1 cellular context compared by ENCODE assay signal in genomic region chr14:93232159-93232558, GRCh38.
TF ChIP-seq lines count a peak whose summit lies in the region.

No MANE protein-coding gene starts in this region.

TF ChIP-seq in H1, 55 proteins besides CTCF, POLR2A, EP300 and RAD21:
- no peak for TF ChIP-seq JUN (IDR thresholded peaks at IDR 0.05; ENCODE audit: low read depth, low read length)
- no peak for TF ChIP-seq SP4 (IDR thresholded peaks at IDR 0.05; ENCODE audit: low read length)
- no peak for TF ChIP-seq KDM1A (IDR thresholded peaks at IDR 0.05; ENCODE audit: borderline replicate concordance, low read length)
- TF ChIP-seq, protein P1, sequence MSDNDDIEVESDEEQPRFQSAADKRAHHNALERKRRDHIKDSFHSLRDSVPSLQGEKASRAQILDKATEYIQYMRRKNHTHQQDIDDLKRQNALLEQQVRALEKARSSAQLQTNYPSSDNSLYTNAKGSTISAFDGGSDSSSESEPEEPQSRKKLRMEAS (IDR thresholded peaks at IDR 0.05): no peak
- TF ChIP-seq SAP30 (IDR thresholded peaks at IDR 0.05; ENCODE audit: insufficient read depth, insufficient replicate concordance, low read length): no peak
- TF ChIP-seq SIX5 (IDR thresholded peaks at IDR 0.05; ENCODE audit: low read depth, low read length): no peak
- no peak for TF ChIP-seq NRF1 (IDR thresholded peaks at IDR 0.05; ENCODE audit: low read depth, low read length)
- TF ChIP-seq PHF8 (conservative IDR thresholded peaks at IDR 0.05; ENCODE audit: low read depth, low read length): no peak
- TF ChIP-seq ZNF274 (IDR thresholded peaks at IDR 0.05; ENCODE audit: borderline replicate concordance, extremely low read depth, low read length): no peak
- TF ChIP-seq NANOG (IDR thresholded peaks at IDR 0.05; ENCODE audit: insufficient read depth, low read depth, low read length, poor library complexity, severe bottlenecking): no peak
- TF ChIP-seq BACH1 (IDR thresholded peaks at IDR 0.05; ENCODE audit: low read length): no peak
- no peak for TF ChIP-seq SP2 (IDR thresholded peaks at IDR 0.05; ENCODE audit: low read length)
